15 cellular contexts compared by ENCODE assay signal in the genomic region with DNA sequence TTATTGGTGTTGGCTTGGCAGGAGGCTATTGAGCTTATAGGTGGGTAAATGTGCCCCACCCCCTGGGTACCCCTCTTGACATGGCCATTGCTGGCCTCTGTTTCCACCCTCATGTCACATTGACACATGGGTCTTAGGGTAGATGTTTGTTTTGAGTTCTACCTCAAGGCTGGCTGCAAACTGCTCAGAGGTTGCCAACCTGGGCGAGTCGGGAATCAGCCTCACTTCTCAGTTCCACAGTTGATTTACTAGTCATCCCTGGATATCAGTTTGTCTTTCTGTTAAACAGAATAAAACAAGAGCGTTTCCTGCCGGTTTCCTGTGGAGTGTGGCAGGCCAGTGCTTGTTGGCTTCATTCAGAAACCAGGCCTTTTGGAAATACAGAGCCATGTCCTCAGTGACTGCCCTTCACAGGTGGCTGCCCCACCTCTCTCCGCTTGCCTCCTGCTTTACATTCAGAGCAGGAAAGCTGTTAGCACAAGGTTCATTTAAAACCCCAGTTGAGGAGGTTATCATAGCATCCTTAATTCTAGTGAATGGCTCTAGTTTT.
A peak's percentile ranks its signal among the peaks of the same experiment; 100 is the strongest.
DNase-seq lines count a peak whose midpoint lies in the region; ATAC-seq, FAIRE-seq and TF ChIP-seq lines count a peak whose summit lies in the region.
"Had no signal": no experiment of that assay in that cellular context is flagged by ENCODE, and none has a peak within 500 bp of the region (broad histone marks: within the 10 kb centered on the region; RNA-seq: fewer than 3 reads in every experiment).

No MANE protein-coding gene starts in this region.

- H3K4me1 ChIP-seq in BLaER1 treated with 17β-estradiol and CSF1 and Interleukin-3, amounts not matched to agents 10 nM and 100 nM = peaks cover 31 to 71% (median 54%) of the 10 kb centered on the region in 10 experiments
- H3K4me1 ChIP-seq in Peyer's patch = peaks cover 0 to 58% (median 2%) of the 10 kb centered on the region in 4 donors
- peaks cover 12 to 79% (median 61%) of the 10 kb centered on the region in 9 donors for H3K4me1 ChIP-seq in heart right ventricle
- peaks cover 29% of the 10 kb centered on the region for H3K4me1 ChIP-seq in psoas muscle

- CTCF ChIA-PET in T-cell (lab: Charles Lee) = no interaction called here

- H3K9me3 Mint-ChIP-seq in T-cell = no peaks in the 10 kb centered on the region
- H3K9me3 Mint-ChIP-seq: activated naive CD8-positive, alpha-beta T cell treated with anti-CD3 and anti-CD28 coated beads for 36 hours; immature natural killer cell; neural progenitor cell had no signal

- peaks cover 26% of the 10 kb centered on the region for H3K36me3 Mint-ChIP-seq in T-cell
- H3K36me3 Mint-ChIP-seq: activated naive CD8-positive, alpha-beta T cell treated with anti-CD3 and anti-CD28 coated beads for 36 hours had no signal

- peaks cover 0 to 84% (median 8%) of the 10 kb centered on the region in 11 experiments; a peak in 12 of 22 replicates for H3K36me3 ChIP-seq in BLaER1 treated with 17β-estradiol and CSF1 and Interleukin-3, amounts not matched to agents 10 nM and 100 nM
- H3K36me3 ChIP-seq in Peyer's patch (no peaks in the 10 kb centered on the region), heart right ventricle (peaks cover 0 to 38% (median 0%) of the 10 kb centered on the region in 9 donors), psoas muscle (ENCODE audit: insufficient read depth in 1 of 2, low read depth in 1 of 2) (peaks cover 0 to 6% of the 10 kb centered on the region in 2 donors)
- H3K36me3 ChIP-seq: neural progenitor cell had no signal

- WGBS in heart right ventricle, 2 donors = 36 to 50% methylated on average over 5 of the region's 5 CpGs
- 25 to 38% (median 26%) methylated on average over 5 of the region's 5 CpGs for WGBS in psoas muscle, 3 donors

- DNase-seq in Peyer's patch (no peak), heart right ventricle (no peak), psoas muscle (no peak), T-cell (no peak), OCI-M2 (lab: John Stamatoyannopoulos, UW; ENCODE audit: unreplicated experiment) (no peak), GM13976 (ENCODE audit: low spot score) (no peak), frontal cortex (ENCODE audit: low spot score in 2 of 2) (no peak)
- DNase-seq: activated CD8-positive, alpha-beta memory T cell treated with anti-CD3 and anti-CD28 coated beads, Interleukin-2, amount 50 U/mL, for 48 hours; activated naive CD8-positive, alpha-beta T cell treated with anti-CD3 and anti-CD28 coated beads for 36 hours; immature natural killer cell; WERI-Rb-1 had no signal

- in situ Hi-C loops in GM13976 (cut with MboI; ENCODE audit: low sequenced_read_pairs, unreplicated experiment) = no loop called here

- H3K4me1 Mint-ChIP-seq in T-cell = no peaks in the 10 kb centered on the region
- H3K4me1 Mint-ChIP-seq: activated naive CD8-positive, alpha-beta T cell treated with anti-CD3 and anti-CD28 coated beads for 36 hours; immature natural killer cell had no signal

- no peak overlapping the region for H3K4me3 ChIP-seq in BLaER1 treated with 17β-estradiol and CSF1 and Interleukin-3, amounts not matched to agents 10 nM and 100 nM
- H3K4me3 ChIP-seq in Peyer's patch = no peak overlapping the region
- no peak overlapping the region for H3K4me3 ChIP-seq in heart right ventricle
- no peak overlapping the region for H3K4me3 ChIP-seq in psoas muscle
- H3K4me3 ChIP-seq: neural progenitor cell, SK-N-MC, smooth muscle cell had no signal

- H3K4me2 ChIP-seq in BLaER1 treated with 17β-estradiol and CSF1 and Interleukin-3, amounts not matched to agents 10 nM and 100 nM = peak overlapping the region; percentile 61 to 83 (median 77)
- H3K4me2 ChIP-seq: neural progenitor cell, smooth muscle cell had no signal

- ATAC-seq in heart right ventricle = peak in 5 of 8 donors; percentile 13 to 37 (median 29)
- ATAC-seq in psoas muscle = peak in 3 of 4 donors; percentile 48 to 64 (median 50)
- no peak for ATAC-seq in T-cell (replicated peaks in 1 of 4)

- no peaks in the 10 kb centered on the region for H3K27me3 ChIP-seq in BLaER1 treated with 17β-estradiol and CSF1 and Interleukin-3, amounts not matched to agents 10 nM and 100 nM
- no peaks in the 10 kb centered on the region for H3K27me3 ChIP-seq in Peyer's patch
- H3K27me3 ChIP-seq in heart right ventricle = no peaks in the 10 kb centered on the region
- H3K27me3 ChIP-seq in psoas muscle (ENCODE audit: insufficient read depth in 3 of 3, low read length in 2 of 3) = no peaks in the 10 kb centered on the region
- H3K27me3 ChIP-seq: neural progenitor cell had no signal

- peak overlapping the region in 5 of 11 experiments; percentile 6 to 46 (median 8); a peak in 5 of 22 replicates for H3K9ac ChIP-seq in BLaER1 treated with 17β-estradiol and CSF1 and Interleukin-3, amounts not matched to agents 10 nM and 100 nM
- H3K9ac ChIP-seq: neural progenitor cell had no signal

- TF ChIP-seq CTCF in Peyer's patch (IDR thresholded peaks at IDR 0.05) (no peak), heart right ventricle (IDR thresholded peaks at IDR 0.05) (no peak), psoas muscle (IDR thresholded peaks at IDR 0.05) (no peak), GM13976 (IDR thresholded peaks at IDR 0.05; ENCODE audit: borderline replicate concordance, control extremely low read depth, extremely low read depth, insufficient read depth, missing control alignments) (no peak)

- H4K20me1 ChIP-seq in BLaER1 treated with 17β-estradiol and CSF1 and Interleukin-3, amounts not matched to agents 10 nM and 100 nM = peaks cover 0 to 57% (median 0%) of the 10 kb centered on the region in 11 experiments; a peak in 4 of 22 replicates

- no peak for TF ChIP-seq POLR2A in Peyer's patch (IDR thresholded peaks at IDR 0.05)

- H3K4me3 Mint-ChIP-seq in T-cell = no peak overlapping the region
- H3K4me3 Mint-ChIP-seq: activated naive CD8-positive, alpha-beta T cell treated with anti-CD3 and anti-CD28 coated beads for 36 hours; immature natural killer cell; neural progenitor cell had no signal

- intact Hi-C loops in heart right ventricle (cut with DNase I) = no loop called here
- intact Hi-C loops in psoas muscle (cut with DNase I) = loop anchor here in 1 of 2 donors (10.0 kb wide), 1 partner anchor 51 kb away; no protein-coding TSS in a partner anchor

- H3K27ac ChIP-seq in BLaER1 treated with 17β-estradiol and CSF1 and Interleukin-3, amounts not matched to agents 10 nM and 100 nM = peak overlapping the region in 9 of 11 experiments; percentile 30 to 66 (median 51); a peak in 16 of 22 replicates
- peak overlapping the region in 3 of 4 donors; percentile 1 to 81 (median 55) for H3K27ac ChIP-seq in Peyer's patch
- H3K27ac ChIP-seq in heart right ventricle = peak overlapping the region; percentile 7 to 75 (median 60)
- peak overlapping the region; percentile 68 for H3K27ac ChIP-seq in psoas muscle
- H3K27ac ChIP-seq: neural progenitor cell, SK-N-MC, WERI-Rb-1 had no signal

- FAIRE-seq in frontal cortex (lab: Jason Lieb, UNC) = no peak

- no peaks in the 10 kb centered on the region for H3K27me3 Mint-ChIP-seq in T-cell
- H3K27me3 Mint-ChIP-seq: activated naive CD8-positive, alpha-beta T cell treated with anti-CD3 and anti-CD28 coated beads for 36 hours had no signal

- H3K9me3 ChIP-seq in BLaER1 treated with 17β-estradiol and CSF1 and Interleukin-3, amounts not matched to agents 10 nM and 100 nM (replicated peaks in 1 of 11) = no peaks in the 10 kb centered on the region
- H3K9me3 ChIP-seq in Peyer's patch = no peaks in the 10 kb centered on the region
- H3K9me3 ChIP-seq in heart right ventricle = no peaks in the 10 kb centered on the region
- no peaks in the 10 kb centered on the region for H3K9me3 ChIP-seq in psoas muscle

- POLR2A ChIA-PET in T-cell (lab: Charles Lee) = no interaction called here

- H3K27ac Mint-ChIP-seq in T-cell = no peak overlapping the region
- H3K27ac Mint-ChIP-seq: activated naive CD8-positive, alpha-beta T cell treated with anti-CD3 and anti-CD28 coated beads for 36 hours; neural progenitor cell had no signal

Comparison
In these comparisons a context has a peak if more than half of its experiments do, and no peak if none do; other contexts are left out.
1. ATAC-seq: peak in heart right ventricle (5 of 8) and psoas muscle (3 of 4); none in T-cell (0 of 4).
2. Peak in every context shown above with its lines, with median percentiles within 50 percentile points of each other: H3K27ac ChIP-seq.